1 cellular context compared by ENCODE assay signal in the genomic region with DNA sequence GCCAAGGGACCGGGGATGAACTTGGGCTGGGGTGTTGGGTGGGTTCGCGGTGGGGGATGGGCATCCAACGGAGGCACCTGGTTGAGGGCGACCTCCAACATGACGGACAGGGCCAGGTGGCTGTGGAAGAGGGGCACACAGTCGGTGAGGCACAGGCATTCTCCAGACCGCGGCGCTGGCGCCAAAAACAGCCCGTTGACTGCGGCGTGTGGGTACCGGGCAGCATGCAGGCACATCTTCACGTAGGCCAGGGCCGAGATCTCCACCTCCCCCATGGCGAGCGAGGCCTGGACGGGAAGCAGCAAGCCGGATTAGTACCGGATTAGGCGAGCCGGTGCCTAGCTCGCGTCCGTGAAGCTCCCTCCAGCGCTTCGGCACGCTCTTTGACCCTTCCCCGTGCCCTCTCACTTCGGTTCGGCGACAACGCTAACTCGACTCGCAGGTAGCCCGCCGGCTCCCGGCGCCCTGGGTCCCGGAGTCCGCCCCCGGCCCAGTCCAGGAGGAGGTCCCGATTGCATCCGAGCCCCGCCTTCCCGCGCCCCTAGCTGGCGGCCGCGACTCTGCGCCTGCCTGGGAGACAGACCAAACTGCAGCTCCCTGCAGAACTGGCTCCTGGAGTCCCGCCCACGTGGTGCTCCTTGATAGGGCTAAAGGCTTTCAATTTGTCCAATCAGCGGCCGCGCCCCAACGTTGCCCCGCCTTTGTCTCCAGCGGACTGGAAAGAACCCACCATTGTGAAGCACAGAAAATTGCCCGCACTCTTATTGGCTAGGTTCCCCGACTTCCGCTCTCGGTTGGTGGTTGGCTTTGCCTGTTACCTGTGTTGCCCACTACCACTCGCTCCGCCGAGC.
TF ChIP-seq lines count a peak whose summit lies in the region.

A gene with protein sequence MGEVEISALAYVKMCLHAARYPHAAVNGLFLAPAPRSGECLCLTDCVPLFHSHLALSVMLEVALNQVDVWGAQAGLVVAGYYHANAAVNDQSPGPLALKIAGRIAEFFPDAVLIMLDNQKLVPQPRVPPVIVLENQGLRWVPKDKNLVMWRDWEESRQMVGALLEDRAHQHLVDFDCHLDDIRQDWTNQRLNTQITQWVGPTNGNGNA (minus strand): TSS at position 562 of the 851 bp plus-strand sequence. CDS start 287 bp downstream, at position 275.

TF ChIP-seq in WTC11, 78 proteins besides CTCF, POLR2A, EP300 and RAD21 (continued from another document):
- TF ChIP-seq GRHL2 (CRISPR knock-in tag; IDR thresholded peaks at IDR 0.05; ENCODE audit: insufficient replicate concordance, severe bottlenecking): no peak
- TF ChIP-seq, protein P1, sequence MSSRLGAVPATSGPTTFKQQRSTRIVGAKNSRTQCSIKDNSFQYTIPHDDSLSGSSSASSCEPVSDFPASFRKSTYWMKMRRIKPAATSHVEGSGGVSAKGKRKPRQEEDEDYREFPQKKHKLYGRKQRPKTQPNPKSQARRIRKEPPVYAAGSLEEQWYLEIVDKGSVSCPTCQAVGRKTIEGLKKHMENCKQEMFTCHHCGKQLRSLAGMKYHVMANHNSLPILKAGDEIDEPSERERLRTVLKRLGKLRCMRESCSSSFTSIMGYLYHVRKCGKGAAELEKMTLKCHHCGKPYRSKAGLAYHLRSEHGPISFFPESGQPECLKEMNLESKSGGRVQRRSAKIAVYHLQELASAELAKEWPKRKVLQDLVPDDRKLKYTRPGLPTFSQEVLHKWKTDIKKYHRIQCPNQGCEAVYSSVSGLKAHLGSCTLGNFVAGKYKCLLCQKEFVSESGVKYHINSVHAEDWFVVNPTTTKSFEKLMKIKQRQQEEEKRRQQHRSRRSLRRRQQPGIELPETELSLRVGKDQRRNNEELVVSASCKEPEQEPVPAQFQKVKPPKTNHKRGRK (CRISPR knock-in tag; IDR thresholded peaks at IDR 0.05; ENCODE audit: borderline replicate concordance): no peak
- no peak for TF ChIP-seq ZNF317 (CRISPR knock-in tag; IDR thresholded peaks at IDR 0.05; ENCODE audit: borderline replicate concordance, low read depth)
- TF ChIP-seq RORB (CRISPR knock-in tag; IDR thresholded peaks at IDR 0.05): no peak
